In genomic region chrX:80810365-80810978, GRCh38 we compare ENCODE assay signal across 8 cellular contexts. TPM values are rescaled to one million over a fixed set of nuclear protein-coding genes. Genes with fewer than 3 reads are reported as not detected.
DNase-seq lines count a peak whose midpoint lies in the region; ATAC-seq and TF ChIP-seq lines count a peak whose summit lies in the region.

No MANE protein-coding gene starts in this region.

- TF ChIP-seq CTCF in thoracic aorta (IDR thresholded peaks at IDR 0.05): no peak

- H3K36me3 ChIP-seq in thoracic aorta: no peaks in the 10 kb centered on the region

- H3K9me3 ChIP-seq in thoracic aorta: no peaks in the 10 kb centered on the region

- H3K27me3 ChIP-seq in thoracic aorta (replicated peaks; ENCODE audit: insufficient read depth): no peaks in the 10 kb centered on the region

- peaks cover 2% of the 10 kb centered on the region for H3K36me3 Mint-ChIP-seq in activated naive CD4-positive, alpha-beta T cell treated with anti-CD3 and anti-CD28 coated beads, Interleukin-2, amount 10 ng/mL, durations not matched to agents 7 days and 5 days
- peaks cover 8% of the 10 kb centered on the region for H3K36me3 Mint-ChIP-seq in activated T-helper 2 cell treated with anti-CD3 and anti-CD28 coated beads, Interferon-gamma antibody, Interleukin-2, Interleukin-4, amounts not matched to agents 10 μg/mL and 5 μg/mL and 100 μg/mL, durations not matched to agents 14 hours and 24 hours and 36 hours (ENCODE audit: low read depth)

- ATAC-seq in thoracic aorta (ENCODE audit: insufficient number of reproducible peaks, low FRiP score, low read depth) (no peak), GM18873 (IDR thresholded peaks at IDR 0.05; ENCODE audit: low FRiP score, unreplicated experiment) (no peak), GM18517 (IDR thresholded peaks at IDR 0.05; ENCODE audit: unreplicated experiment) (no peak)

- CTCF ChIA-PET in activated naive CD4-positive, alpha-beta T cell treated with anti-CD3 and anti-CD28 coated beads, Interleukin-2, amount 10 ng/mL, durations not matched to agents 7 days and 5 days (lab: Charles Lee): interaction anchor here (1.3 kb wide), 1 partner anchor 10 kb away, joined by 4 read pairs; no protein-coding TSS in a partner anchor

- H3K4me1 Mint-ChIP-seq in activated naive CD4-positive, alpha-beta T cell treated with anti-CD3 and anti-CD28 coated beads, Interleukin-2, amount 10 ng/mL, durations not matched to agents 7 days and 5 days: peaks cover 36% of the 10 kb centered on the region
- peaks cover 17% of the 10 kb centered on the region for H3K4me1 Mint-ChIP-seq in activated T-helper 2 cell treated with anti-CD3 and anti-CD28 coated beads, Interferon-gamma antibody, Interleukin-2, Interleukin-4, amounts not matched to agents 10 μg/mL and 5 μg/mL and 100 μg/mL, durations not matched to agents 14 hours and 24 hours and 36 hours (ENCODE audit: low read depth)

- intact Hi-C loops in activated T-helper 2 cell treated with anti-CD3 and anti-CD28 coated beads, Interferon-gamma antibody, Interleukin-2, Interleukin-4, amounts not matched to agents 10 μg/mL and 5 μg/mL and 100 μg/mL, durations not matched to agents 14 hours and 24 hours and 36 hours (cut with micrococcal nuclease): no loop called here

- DNase-seq in activated naive CD4-positive, alpha-beta T cell treated with anti-CD3 and anti-CD28 coated beads, Interleukin-2, amount 10 ng/mL, durations not matched to agents 7 days and 5 days: no peak
- DNase-seq in activated naive CD4-positive, alpha-beta T cell treated with anti-CD3 and anti-CD28 coated beads, Interleukin-2, amount 50 U/mL, for 16 hours: no peak
- no peak for DNase-seq in activated T-helper 2 cell treated with anti-CD3 and anti-CD28 coated beads, Interferon-gamma antibody, Interleukin-2, Interleukin-4, amounts not matched to agents 10 μg/mL and 5 μg/mL and 100 μg/mL, durations not matched to agents 14 hours and 24 hours and 36 hours (ENCODE audit: low spot score)
- DNase-seq in iris pigment epithelial cell (ENCODE audit: low read depth) (peak; percentile 8), thoracic aorta (ENCODE audit: low spot score) (no peak), DMS153 treated with DMSO at 0.1 percent for 48 hours (lab: John Stamatoyannopoulos, UW; ENCODE audit: unreplicated experiment) (no peak)

- peak overlapping the region; percentile 96 for H3K27ac Mint-ChIP-seq in activated naive CD4-positive, alpha-beta T cell treated with anti-CD3 and anti-CD28 coated beads, Interleukin-2, amount 10 ng/mL, durations not matched to agents 7 days and 5 days
- no peak overlapping the region for H3K27ac Mint-ChIP-seq in activated T-helper 2 cell treated with anti-CD3 and anti-CD28 coated beads, Interferon-gamma antibody, Interleukin-2, Interleukin-4, amounts not matched to agents 10 μg/mL and 5 μg/mL and 100 μg/mL, durations not matched to agents 14 hours and 24 hours and 36 hours

- peak overlapping the region; percentile 87 for H3K4me3 ChIP-seq in thoracic aorta

- peak overlapping the region; percentile 63 to 76 for H3K27ac ChIP-seq in thoracic aorta

- peak overlapping the region; percentile 91 for H3K4me3 Mint-ChIP-seq in activated naive CD4-positive, alpha-beta T cell treated with anti-CD3 and anti-CD28 coated beads, Interleukin-2, amount 10 ng/mL, durations not matched to agents 7 days and 5 days
- peak overlapping the region; percentile 92 for H3K4me3 Mint-ChIP-seq in activated T-helper 2 cell treated with anti-CD3 and anti-CD28 coated beads, Interferon-gamma antibody, Interleukin-2, Interleukin-4, amounts not matched to agents 10 μg/mL and 5 μg/mL and 100 μg/mL, durations not matched to agents 14 hours and 24 hours and 36 hours (ENCODE audit: low read depth)

- H3K4me1 ChIP-seq in thoracic aorta (ENCODE audit: control insufficient read depth in 1 of 2, low read depth in 2 of 2): peaks cover 0 to 7% of the 10 kb centered on the region in 2 donors

- no peaks in the 10 kb centered on the region for H3K9me3 Mint-ChIP-seq in activated naive CD4-positive, alpha-beta T cell treated with anti-CD3 and anti-CD28 coated beads, Interleukin-2, amount 10 ng/mL, durations not matched to agents 7 days and 5 days
- no peaks in the 10 kb centered on the region for H3K9me3 Mint-ChIP-seq in activated T-helper 2 cell treated with anti-CD3 and anti-CD28 coated beads, Interferon-gamma antibody, Interleukin-2, Interleukin-4, amounts not matched to agents 10 μg/mL and 5 μg/mL and 100 μg/mL, durations not matched to agents 14 hours and 24 hours and 36 hours

- peaks cover 5% of the 10 kb centered on the region for H3K27me3 Mint-ChIP-seq in activated naive CD4-positive, alpha-beta T cell treated with anti-CD3 and anti-CD28 coated beads, Interleukin-2, amount 10 ng/mL, durations not matched to agents 7 days and 5 days
- no peaks in the 10 kb centered on the region for H3K27me3 Mint-ChIP-seq in activated T-helper 2 cell treated with anti-CD3 and anti-CD28 coated beads, Interferon-gamma antibody, Interleukin-2, Interleukin-4, amounts not matched to agents 10 μg/mL and 5 μg/mL and 100 μg/mL, durations not matched to agents 14 hours and 24 hours and 36 hours (ENCODE audit: low read depth)

RNA-seq across cellular contexts. Expression of gene BRWD3, which starts 0.8 kb away (rescaled TPM):
- 23.6 and 27.7 TPM in 2 replicates for total RNA-seq in activated T-helper 2 cell treated with anti-CD3 and anti-CD28 coated beads, Interferon-gamma antibody, Interleukin-2, Interleukin-4, amounts not matched to agents 10 μg/mL and 5 μg/mL and 100 μg/mL, durations not matched to agents 14 hours and 24 hours and 36 hours
- 10 to 100 TPM; 32.9 to 39.0 TPM for total RNA-seq in thoracic aorta
